In the genomic region with DNA sequence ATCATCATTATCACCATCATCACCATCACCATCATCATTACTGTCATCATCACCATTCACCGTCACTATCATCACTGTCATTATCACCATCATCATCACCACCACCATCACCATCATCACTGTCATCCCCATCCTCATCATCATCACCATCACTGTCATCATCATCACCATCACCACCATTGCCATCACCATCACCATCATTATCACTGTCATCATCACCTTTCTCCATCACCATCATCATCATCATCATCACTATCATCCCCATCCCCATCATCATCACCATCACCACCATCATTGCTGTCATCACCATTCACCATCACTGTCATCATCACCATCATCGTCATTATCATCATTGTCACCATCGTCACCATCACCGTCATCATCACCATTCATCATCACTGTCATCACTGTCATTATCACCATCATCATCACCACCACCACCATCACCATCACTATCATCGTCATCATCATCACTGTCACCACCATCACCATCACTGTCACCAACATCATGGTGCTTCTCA, we compare ENCODE assay signal across 17 cellular contexts. TPM values are rescaled to one million over a fixed set of nuclear protein-coding genes. Genes with fewer than 3 reads are reported as not detected.
DNase-seq lines count a peak whose midpoint lies in the region; ATAC-seq, FAIRE-seq and TF ChIP-seq lines count a peak whose summit lies in the region.
"Had no signal": no experiment of that assay in that cellular context is flagged by ENCODE, and none has a peak within 500 bp of the region (broad histone marks: within the 10 kb centered on the region; RNA-seq: fewer than 3 reads in every experiment).

No MANE protein-coding gene starts in this region.

- BruUV-seq in HepG2 (replicated peaks; lab: Mats Ljungman, UMichigan) = no TSS peak

- peaks cover 0 to 18% of the 10 kb centered on the region in 2 experiments; a peak in 2 of 5 replicates for H3K36me3 ChIP-seq in HepG2 (replicated peaks in 1 of 2; ENCODE audit: control insufficient read depth in 1 of 2, insufficient read depth in 2 of 2, low read length in 2 of 2)
- H3K36me3 ChIP-seq in right lobe of liver = no peaks in the 10 kb centered on the region
- H3K36me3 ChIP-seq in bronchial epithelial cell (ENCODE audit: control insufficient read depth, insufficient read depth, low read length) = no peaks in the 10 kb centered on the region

- H3K4me3 ChIP-seq in HepG2 (replicated peaks in 1 of 3; ENCODE audit: insufficient read depth in 1 of 3, low read depth in 2 of 3, low read length in 3 of 3) = no peak overlapping the region
- no peak overlapping the region for H3K4me3 ChIP-seq in right lobe of liver
- H3K4me3 ChIP-seq in bronchial epithelial cell (ENCODE audit: low read depth, low read length) = no peak overlapping the region
- H3K4me3 ChIP-seq: BLaER1 treated with 17β-estradiol and CSF1 and Interleukin-3, amounts not matched to agents 10 nM and 100 nM had no signal

- no peak for TF ChIP-seq RAD21 in HepG2 (CRISPR knock-in tag; IDR thresholded peaks at IDR 0.05)

- H3K27me3 Mint-ChIP-seq in chondrocyte (ENCODE audit: low read depth) = no peaks in the 10 kb centered on the region
- H3K27me3 Mint-ChIP-seq: CD4-positive, alpha-beta T cell had no signal

- no peaks in the 10 kb centered on the region for H3K27me3 ChIP-seq in HepG2 (ENCODE audit: control insufficient read depth in 1 of 2, insufficient read depth in 2 of 2, low read length in 2 of 2)
- no peaks in the 10 kb centered on the region for H3K27me3 ChIP-seq in right lobe of liver
- no peaks in the 10 kb centered on the region for H3K27me3 ChIP-seq in bronchial epithelial cell (ENCODE audit: control insufficient read depth, insufficient read depth, low read length)
- H3K27me3 ChIP-seq: BLaER1 treated with 17β-estradiol and CSF1 and Interleukin-3, amounts not matched to agents 10 nM and 100 nM had no signal

- TF ChIP-seq EP300 in HepG2 (IDR thresholded peaks at IDR 0.05; ENCODE audit: low read depth in 2 of 2, low read length in 2 of 2) (no peak), HepG2 (CRISPR knock-in tag; IDR thresholded peaks at IDR 0.05; ENCODE audit: borderline replicate concordance) (no peak)

- TF ChIP-seq POLR2A in HepG2 (IDR thresholded peaks at IDR 0.05; ENCODE audit: insufficient read depth in 1 of 2, low read depth in 2 of 2, low read length in 2 of 2) (no peak), right lobe of liver (IDR thresholded peaks at IDR 0.05) (no peak)

- no peak overlapping the region for H3K4me3 Mint-ChIP-seq in chondrocyte (ENCODE audit: unreplicated experiment)
- H3K4me3 Mint-ChIP-seq: CD4-positive, alpha-beta T cell had no signal

- no peak overlapping the region for H2AFZ ChIP-seq in HepG2 (ENCODE audit: low read length)

- no peaks in the 10 kb centered on the region for H3K4me1 Mint-ChIP-seq in chondrocyte (ENCODE audit: low read depth)

- POLR2A ChIA-PET in HepG2 (lab: Yijun Ruan, JAX) = no interaction called here

- no peak overlapping the region for H3K27ac Mint-ChIP-seq in chondrocyte (ENCODE audit: unreplicated experiment)
- H3K27ac Mint-ChIP-seq: CD4-positive, alpha-beta T cell had no signal

- TF ChIP-seq CTCF in HepG2 (CRISPR knock-in tag; IDR thresholded peaks at IDR 0.05) (no peak), right lobe of liver (IDR thresholded peaks at IDR 0.05) (no peak), bronchial epithelial cell (IDR thresholded peaks at IDR 0.05; ENCODE audit: insufficient read depth, low read length, severe bottlenecking) (no peak), chondrocyte (IDR thresholded peaks at IDR 0.05) (no peak)

- H3K4me2 ChIP-seq in HepG2 (ENCODE audit: low read depth, low read length) = no peak overlapping the region
- H3K4me2 ChIP-seq: BLaER1 treated with 17β-estradiol and CSF1 and Interleukin-3, amounts not matched to agents 10 nM and 100 nM had no signal

- no peaks in the 10 kb centered on the region for H3K9me3 Mint-ChIP-seq in chondrocyte (ENCODE audit: low read depth)
- H3K9me3 Mint-ChIP-seq: CD4-positive, alpha-beta T cell had no signal

- intact Hi-C loops in HepG2 (cut with micrococcal nuclease; ENCODE audit: unreplicated experiment) = no loop called here
- intact Hi-C loops in right lobe of liver (cut with DNase I) = loop anchor here in 1 of 2 donors (10.0 kb wide), 1 partner anchor 92 kb away; no protein-coding TSS in a partner anchor

- peaks cover 81% of the 10 kb centered on the region for H3K79me2 ChIP-seq in HepG2 (ENCODE audit: insufficient read depth, low read length)

- no peak overlapping the region for H3K9ac ChIP-seq in HepG2 (ENCODE audit: insufficient read depth, low read depth, low read length)
- H3K9ac ChIP-seq: BLaER1 treated with 17β-estradiol and CSF1 and Interleukin-3, amounts not matched to agents 10 nM and 100 nM had no signal

- H3K27ac ChIP-seq in HepG2 (ENCODE audit: extremely low read length, insufficient read depth, low read length) (no peak overlapping the region), right lobe of liver (no peak overlapping the region)
- H3K27ac ChIP-seq: BLaER1 treated with 17β-estradiol and CSF1 and Interleukin-3, amounts not matched to agents 10 nM and 100 nM had no signal

- CTCF ChIA-PET in HepG2 (lab: Yijun Ruan, JAX; ENCODE audit: low intra/inter-chr PET ratio, low total read pairs) = no interaction called here

- peaks cover 17% of the 10 kb centered on the region for H4K20me1 ChIP-seq in HepG2 (ENCODE audit: insufficient read depth, low read length)

- no peak for ATAC-seq in HepG2
- ATAC-seq in right lobe of liver = no peak

- DNase-seq in HepG2 (ENCODE audit: low spot score) (no peak), right lobe of liver (no peak), HTR-8/SVneo (ENCODE audit: insufficient read length, low spot score) (no peak), bronchial epithelial cell (ENCODE audit: low read depth) (no peak), urothelium cell line (ENCODE audit: low spot score) (no peak), chondrocyte (ENCODE audit: low spot score) (no peak), cerebellar cortex (ENCODE audit: low spot score) (no peak), NCI-H524 (lab: John Stamatoyannopoulos, UW) (no peak)
- DNase-seq: 8988T; CD4-positive, alpha-beta T cell; DMS79 treated with DMSO at 0.1 percent for 48 hours; EL; H7; KBM-7 had no signal

- FAIRE-seq in HepG2 (lab: Jason Lieb, UNC) = no peak
- peak; percentile 98 for FAIRE-seq in HTR-8/SVneo (lab: Jason Lieb, UNC)
- peak; percentile 91 for FAIRE-seq in bronchial epithelial cell (lab: Jason Lieb, UNC)
- FAIRE-seq in urothelium cell line (lab: Jason Lieb, UNC) = peak; percentile 99
- FAIRE-seq: G401.6, GM19239 had no signal

- H3K9me3 ChIP-seq in HepG2 (ENCODE audit: low read length) (no peaks in the 10 kb centered on the region), right lobe of liver (no peaks in the 10 kb centered on the region)

- 94% methylated on average over 5 of the region's 5 CpGs for WGBS in HepG2 (ENCODE audit: low lambda C conversion rate)
- 96% methylated on average over 5 of the region's 5 CpGs for WGBS in right lobe of liver (ENCODE audit: insufficient coverage, low coverage, low lambda C conversion rate, missing lambda C conversion rate)

- H3K4me1 ChIP-seq in HepG2 (ENCODE audit: insufficient read depth, low read length) (peaks cover 16% of the 10 kb centered on the region), right lobe of liver (peaks cover 0 to 5% (median 0%) of the 10 kb centered on the region in 4 donors)

- H3K36me3 Mint-ChIP-seq in chondrocyte (ENCODE audit: low read depth) = no peaks in the 10 kb centered on the region

- in situ Hi-C loops in HepG2 (cut with HindIII; ENCODE audit: extremely low pct_ligation_motif_present, low pct_unique_long_range_greater_than_20kb) = no loop called here

TF ChIP-seq in HepG2, 621 proteins besides CTCF, POLR2A, EP300 and RAD21 (continues in another document):
- 0 out of 2 replicates have a peak, but pooled peaks have one; percentile 81 for TF ChIP-seq NONO (IDR thresholded peaks at IDR 0.05)
- TF ChIP-seq NONO (CRISPR knock-in tag; conservative IDR thresholded peaks at IDR 0.05) = no peak

RNA-seq across cellular contexts. Expression of gene HPCAL1, which starts 9.8 kb away (rescaled TPM):
- total RNA-seq in HepG2 (2016; rRNA removed; fragmentation: Illumina TruSeq; extraction: Trizol) = 23.3 and 29.9 TPM in 2 replicates
- total RNA-seq in HepG2 (2016; cell fraction: cytosol; rRNA removed; fragmentation: Illumina TruSeq; extraction: Trizol; ENCODE audit: low read depth) = 43.0 and 51.2 TPM in 2 replicates
- total RNA-seq in HepG2 (2016; cell fraction: insoluble cytoplasmic fraction; rRNA removed; fragmentation: Illumina TruSeq; extraction: Trizol) = 21.4 and 28.1 TPM in 2 replicates
- total RNA-seq in HepG2 (2016; cell fraction: membrane; rRNA removed; fragmentation: Illumina TruSeq; extraction: Trizol) = 50.7 and 67.7 TPM in 2 replicates
- total RNA-seq in HepG2 (2016; cell fraction: nucleus; rRNA removed; fragmentation: Illumina TruSeq; extraction: Trizol) = 12.9 and 16.1 TPM in 2 replicates
- polyA plus RNA-seq in HepG2 (2011; rRNA removed) = 29.5 and 38.6 TPM in 2 replicates
- polyA plus RNA-seq in HepG2 (2011; cell fraction: cytosol; rRNA removed) = 29.8 and 35.9 TPM in 2 replicates
- polyA plus RNA-seq in HepG2 (2011; cell fraction: nucleus; rRNA removed) = 54.3 and 60.0 TPM in 2 replicates
- 46.0 and 46.8 TPM in 2 replicates for polyA plus RNA-seq in HepG2 (2012)
- polyA plus RNA-seq in HepG2 (2016; cell fraction: cytosol; fragmentation: Illumina TruSeq; extraction: Trizol; ENCODE audit: low read depth) = 37.1 and 47.1 TPM in 2 replicates
- 24.6 and 35.5 TPM in 2 replicates for polyA plus RNA-seq in HepG2 (2016; cell fraction: insoluble cytoplasmic fraction; fragmentation: Illumina TruSeq; extraction: Trizol; ENCODE audit: low read depth)
- polyA plus RNA-seq in HepG2 (2016; cell fraction: membrane; fragmentation: Illumina TruSeq; extraction: Trizol; ENCODE audit: low read depth) = 54.6 and 65.1 TPM in 2 replicates
- polyA plus RNA-seq in HepG2 (2016; cell fraction: nucleus; fragmentation: Illumina TruSeq; extraction: Trizol; ENCODE audit: insufficient read depth, low read depth) = 30.3 and 35.7 TPM in 2 replicates
- 26.5 and 27.7 TPM in 2 replicates for polyA minus RNA-seq in HepG2 (2011; rRNA and poly(A)+ RNA removed; ENCODE audit: low replicate concordance)
- polyA minus RNA-seq in HepG2 (2011; cell fraction: cytosol; rRNA and poly(A)+ RNA removed) = 19.4 and 20.4 TPM in 2 replicates
- 12.6 and 15.5 TPM in 2 replicates for polyA minus RNA-seq in HepG2 (2011; cell fraction: nucleus; rRNA and poly(A)+ RNA removed)
- 10 to 100 TPM; 23.1 to 68.8 (median 29.1) TPM for total RNA-seq in right lobe of liver
- 9.0 and 10.1 TPM in 2 replicates for total RNA-seq in bronchial epithelial cell
- total RNA-seq in chondrocyte = 18.7 to 44.0 TPM (median 19.3 TPM) in 3 replicates
